11 cellular contexts compared by ENCODE assay signal in the genomic region with DNA sequence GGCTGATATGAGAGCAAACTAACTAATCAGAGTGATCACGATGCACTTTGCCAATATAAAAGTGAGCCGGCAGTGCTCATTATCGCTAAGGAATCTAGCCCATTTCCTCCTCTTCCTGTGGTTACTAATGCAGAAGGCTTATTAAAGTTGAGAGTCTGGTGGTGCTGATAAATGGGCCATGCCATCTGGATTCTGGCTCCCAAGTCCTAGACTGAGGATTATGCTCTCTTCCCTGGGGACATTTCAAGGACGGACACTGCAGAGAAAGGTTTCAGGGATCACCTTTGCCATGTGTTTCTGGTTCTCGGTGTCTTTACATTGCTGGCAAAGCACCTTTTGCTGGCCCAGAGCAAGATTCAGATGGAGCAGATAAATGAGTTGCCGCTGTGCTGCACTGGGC.
A peak's percentile ranks its signal among the peaks of the same experiment; 100 is the strongest.
DNase-seq lines count a peak whose midpoint lies in the region.
"Had no signal": no experiment of that assay in that cellular context is flagged by ENCODE, and none has a peak within 500 bp of the region (broad histone marks: within the 10 kb centered on the region; RNA-seq: fewer than 3 reads in every experiment).

No MANE protein-coding gene starts in this region.

- H3K36me3 ChIP-seq in CD4-positive, alpha-beta memory T cell (ENCODE audit: insufficient read depth, low read length) = no peaks in the 10 kb centered on the region
- H3K36me3 ChIP-seq in muscle layer of duodenum (ENCODE audit: control insufficient read depth in 1 of 2, insufficient read depth in 2 of 2, low read length in 2 of 2) = no peaks in the 10 kb centered on the region
- H3K36me3 ChIP-seq: left ventricle myocardium inferior had no signal

- peaks cover 33 to 82% (median 57%) of the 10 kb centered on the region in 4 donors for H3K4me1 Mint-ChIP-seq in CD4-positive, alpha-beta memory T cell
- H3K4me1 Mint-ChIP-seq in activated T-cell treated with anti-CD3 and anti-CD28 coated beads, Interleukin-2, amount 50 U/mL, for 24 hours (ENCODE audit: low read depth) = peaks cover 18% of the 10 kb centered on the region
- H3K4me1 Mint-ChIP-seq: B cell had no signal

- CTCF ChIA-PET in CD4-positive, alpha-beta memory T cell (lab: Charles Lee; ENCODE audit: partially characterized antibody) = interaction anchor here (1.0 to 2.0 kb wide), 4 partner anchors 24 to 79 kb away, joined by 3 to 8 read pairs (median 6); no protein-coding TSS in a partner anchor

- peak; percentile 25 to 39 (median 35) for DNase-seq in CD4-positive, alpha-beta memory T cell
- DNase-seq in NCI-H82 (lab: John Stamatoyannopoulos, UW) = peak; percentile 93
- DNase-seq in cerebellar cortex (ENCODE audit: low spot score) = peak; percentile 44
- no peak for DNase-seq in activated T-cell treated with anti-CD3 and anti-CD28 coated beads, Interleukin-2, amount 50 U/mL, for 24 hours
- no peak for DNase-seq in hepatic stellate cell (ENCODE audit: low spot score)
- no peak for DNase-seq in iPS-NIHi11 (ENCODE audit: low spot score)
- DNase-seq in NCI-H345 treated with DMSO at 0.1 percent for 48 hours (lab: John Stamatoyannopoulos, UW; ENCODE audit: unreplicated experiment) = no peak
- DNase-seq: left ventricle myocardium inferior had no signal

- H3K4me1 ChIP-seq in CD4-positive, alpha-beta memory T cell (ENCODE audit: insufficient read depth, low read length) = peaks cover 60% of the 10 kb centered on the region
- peaks cover 11 to 28% of the 10 kb centered on the region in 2 donors for H3K4me1 ChIP-seq in muscle layer of duodenum (ENCODE audit: control insufficient read depth in 1 of 2, insufficient read depth in 2 of 2, low read length in 2 of 2)

- no peak overlapping the region for H3K27ac ChIP-seq in CD4-positive, alpha-beta memory T cell (ENCODE audit: low read depth, low read length)
- peak overlapping the region; percentile 57 for H3K27ac ChIP-seq in muscle layer of duodenum (ENCODE audit: low read length)

- no peaks in the 10 kb centered on the region for H3K9me3 Mint-ChIP-seq in CD4-positive, alpha-beta memory T cell
- no peaks in the 10 kb centered on the region for H3K9me3 Mint-ChIP-seq in activated T-cell treated with anti-CD3 and anti-CD28 coated beads, Interleukin-2, amount 50 U/mL, for 24 hours
- H3K9me3 Mint-ChIP-seq: stimulated activated effector memory CD8-positive, alpha-beta T cell treated with anti-CD3 and anti-CD28 coated beads, Interleukin-12 subunit alpha, Interleukin-12 subunit beta, amount 100 ng/mL, for 72 hours had no signal

- no peak overlapping the region for H3K4me3 ChIP-seq in CD4-positive, alpha-beta memory T cell (ENCODE audit: low read length in 2 of 2)
- H3K4me3 ChIP-seq in muscle layer of duodenum (ENCODE audit: low read depth in 1 of 2, low read length in 2 of 2) = no peak overlapping the region
- H3K4me3 ChIP-seq: left ventricle myocardium inferior had no signal

- peak overlapping the region; percentile 39 to 95 (median 83) for H3K27ac Mint-ChIP-seq in CD4-positive, alpha-beta memory T cell
- H3K27ac Mint-ChIP-seq in activated T-cell treated with anti-CD3 and anti-CD28 coated beads, Interleukin-2, amount 50 U/mL, for 24 hours = no peak overlapping the region
- H3K27ac Mint-ChIP-seq: B cell; stimulated activated effector memory CD8-positive, alpha-beta T cell treated with anti-CD3 and anti-CD28 coated beads, Interleukin-12 subunit alpha, Interleukin-12 subunit beta, amount 100 ng/mL, for 72 hours had no signal

- intact Hi-C loops in CD4-positive, alpha-beta memory T cell (cut with micrococcal nuclease) = loop anchor here (2.0 kb wide), 1 partner anchor 54 kb away; no protein-coding TSS in a partner anchor

- H3K9me3 ChIP-seq in CD4-positive, alpha-beta memory T cell (ENCODE audit: control insufficient read depth in 1 of 2, low read length in 2 of 2) = no peaks in the 10 kb centered on the region
- no peaks in the 10 kb centered on the region for H3K9me3 ChIP-seq in muscle layer of duodenum (ENCODE audit: control insufficient read depth in 1 of 2, low read length in 2 of 2)
- H3K9me3 ChIP-seq: left ventricle myocardium inferior had no signal

- H3K27me3 Mint-ChIP-seq in CD4-positive, alpha-beta memory T cell = no peaks in the 10 kb centered on the region
- H3K27me3 Mint-ChIP-seq in activated T-cell treated with anti-CD3 and anti-CD28 coated beads, Interleukin-2, amount 50 U/mL, for 24 hours = peaks cover 50% of the 10 kb centered on the region

- H3K36me3 Mint-ChIP-seq in CD4-positive, alpha-beta memory T cell = no peaks in the 10 kb centered on the region
- H3K36me3 Mint-ChIP-seq in activated T-cell treated with anti-CD3 and anti-CD28 coated beads, Interleukin-2, amount 50 U/mL, for 24 hours (ENCODE audit: low read depth) = no peaks in the 10 kb centered on the region
- H3K36me3 Mint-ChIP-seq: stimulated activated effector memory CD8-positive, alpha-beta T cell treated with anti-CD3 and anti-CD28 coated beads, Interleukin-12 subunit alpha, Interleukin-12 subunit beta, amount 100 ng/mL, for 72 hours had no signal

- POLR2A ChIA-PET in CD4-positive, alpha-beta memory T cell (lab: Charles Lee; ENCODE audit: partially characterized antibody) = interaction anchor here (0.8 to 1.9 kb wide), 3 partner anchors 9 to 59 kb away, joined by 3 to 4 read pairs (median 3); no protein-coding TSS in a partner anchor

- no peaks in the 10 kb centered on the region for H3K27me3 ChIP-seq in CD4-positive, alpha-beta memory T cell (ENCODE audit: insufficient read depth, low read length)
- H3K27me3 ChIP-seq in muscle layer of duodenum (ENCODE audit: low read depth, low read length) = no peaks in the 10 kb centered on the region

- H3K4me3 Mint-ChIP-seq in CD4-positive, alpha-beta memory T cell = peak overlapping the region; percentile 51 to 86 (median 70)
- H3K4me3 Mint-ChIP-seq in activated T-cell treated with anti-CD3 and anti-CD28 coated beads, Interleukin-2, amount 50 U/mL, for 24 hours = no peak overlapping the region
- H3K4me3 Mint-ChIP-seq: B cell; stimulated activated effector memory CD8-positive, alpha-beta T cell treated with anti-CD3 and anti-CD28 coated beads, Interleukin-12 subunit alpha, Interleukin-12 subunit beta, amount 100 ng/mL, for 72 hours had no signal

Comparison
In these comparisons a context has a peak if more than half of its experiments do, and no peak if none do; other contexts are left out.
1. DNase-seq: peak in CD4-positive, alpha-beta memory T cell (5 of 5), NCI-H82 (single experiment) and cerebellar cortex (single experiment); none in activated T-cell treated with anti-CD3 and anti-CD28 coated beads, Interleukin-2, amount 50 U/mL, for 24 hours (single experiment), hepatic stellate cell (single experiment), iPS-NIHi11 (single experiment) and NCI-H345 treated with DMSO at 0.1 percent for 48 hours (single experiment).